Comparison of ENCODE assay signal across 12 cellular contexts in the genomic region with DNA sequence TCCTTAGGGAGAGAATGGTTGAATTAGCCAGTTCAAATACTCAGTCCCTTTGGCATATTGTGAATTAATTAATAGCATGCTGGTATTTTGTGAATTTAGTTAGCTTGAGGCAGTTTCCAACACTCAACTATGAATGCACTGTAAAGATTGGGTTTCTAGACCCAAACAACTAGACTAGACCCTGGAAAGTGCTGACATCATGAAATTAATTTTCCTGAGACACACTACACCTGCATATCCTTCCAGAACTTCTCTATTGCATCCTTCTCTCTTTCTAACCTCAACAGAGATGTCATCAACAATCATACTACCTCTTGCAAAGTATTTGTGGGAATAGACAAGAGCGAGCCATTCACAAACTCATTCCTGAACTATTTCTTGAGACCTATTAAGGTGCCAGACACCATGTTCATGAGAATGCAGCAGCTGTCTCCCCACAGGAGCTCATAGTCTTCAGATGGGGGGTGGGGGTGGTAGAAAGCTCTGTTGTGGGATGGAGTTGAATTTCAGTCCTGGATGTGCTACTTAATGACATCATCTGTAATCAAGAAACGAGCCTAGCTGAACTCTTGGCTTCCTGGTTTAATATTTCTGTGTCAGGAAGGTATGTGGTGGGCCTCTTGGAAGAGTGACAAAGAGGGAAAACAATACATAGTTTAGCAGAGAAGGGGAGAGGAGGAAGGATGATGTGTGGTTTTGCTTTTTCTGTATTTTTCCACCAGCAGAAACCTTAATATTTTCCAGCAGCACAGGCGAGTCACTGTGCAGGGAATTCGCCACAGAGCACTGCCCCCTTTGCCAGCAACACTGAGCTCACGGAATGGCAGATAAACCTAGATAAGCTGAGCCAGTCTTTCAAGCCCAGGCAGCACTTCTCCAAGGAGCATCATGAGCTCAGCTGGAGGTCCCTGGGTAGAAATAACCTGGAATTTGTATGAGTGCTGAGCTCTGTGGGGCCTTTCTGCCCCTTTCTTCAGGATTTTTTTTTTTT. TPM values are rescaled to one million over a fixed set of nuclear protein-coding genes. Genes with fewer than 3 reads are reported as not detected.
DNase-seq lines count a peak whose midpoint lies in the region; ATAC-seq, FAIRE-seq and TF ChIP-seq lines count a peak whose summit lies in the region.
"Had no signal": no experiment of that assay in that cellular context is flagged by ENCODE, and none has a peak within 500 bp of the region (broad histone marks: within the 10 kb centered on the region; RNA-seq: fewer than 3 reads in every experiment).

No MANE protein-coding gene starts in this region.

- no peaks in the 10 kb centered on the region for H3K27me3 ChIP-seq in bronchial epithelial cell (ENCODE audit: control insufficient read depth, insufficient read depth, low read length)
- H3K27me3 ChIP-seq in mesenchymal stem cell (ENCODE audit: control insufficient read depth in 1 of 2, insufficient read depth in 1 of 2, low read length in 2 of 2): peaks cover 0 to 18% of the 10 kb centered on the region in 2 experiments
- H3K27me3 ChIP-seq: thyroid gland had no signal

- FAIRE-seq in bronchial epithelial cell (lab: Jason Lieb, UNC): peak; percentile 13
- FAIRE-seq: TTC549 had no signal

- H3K18ac ChIP-seq in mesenchymal stem cell (ENCODE audit: low read depth in 1 of 2, low read length in 2 of 2): peak overlapping the region in 1 of 2 experiments; percentile 74

- peak overlapping the region; percentile 46 for H2AK5ac ChIP-seq in mesenchymal stem cell (ENCODE audit: low read length, severe bottlenecking)

- H3K79me1 ChIP-seq in mesenchymal stem cell (replicated peaks; ENCODE audit: low read length, poor library complexity, severe bottlenecking): no peaks in the 10 kb centered on the region

- H4K91ac ChIP-seq in mesenchymal stem cell (ENCODE audit: low read length): no peak overlapping the region

- H3K36me3 ChIP-seq in bronchial epithelial cell (ENCODE audit: control insufficient read depth, insufficient read depth, low read length) (no peaks in the 10 kb centered on the region), mesenchymal stem cell (ENCODE audit: control insufficient read depth in 1 of 2, insufficient read depth in 2 of 2, low read depth in 1 of 2, low read length in 2 of 2) (no peaks in the 10 kb centered on the region)
- H3K36me3 ChIP-seq: thyroid gland had no signal

- WGBS in mesenchymal stem cell: 20% methylated on average over 4 of the region's 5 CpGs

- peaks cover 9% of the 10 kb centered on the region for H3K4me1 ChIP-seq in mesenchymal stem cell (ENCODE audit: control insufficient read depth, insufficient read depth, low read depth, low read length)
- H3K4me1 ChIP-seq: thyroid gland had no signal

- no peak overlapping the region for H3K23ac ChIP-seq in mesenchymal stem cell (ENCODE audit: low read length in 2 of 2)

- H2BK12ac ChIP-seq in mesenchymal stem cell (ENCODE audit: low read length in 2 of 2): peak overlapping the region; percentile 6 to 87

- H3K4me2 ChIP-seq in mesenchymal stem cell (ENCODE audit: low read length, poor library complexity, severe bottlenecking): no peak overlapping the region

- H4K8ac ChIP-seq in mesenchymal stem cell (ENCODE audit: low read length): no peak overlapping the region

- peak overlapping the region; percentile 81 for H2BK5ac ChIP-seq in mesenchymal stem cell (ENCODE audit: low read depth, low read length, poor library complexity, severe bottlenecking)

- H3K14ac ChIP-seq in mesenchymal stem cell (ENCODE audit: low read length in 2 of 2): no peak overlapping the region

- DNase-seq in AG09319 (ENCODE audit: extremely low read depth, low read depth) (peak; percentile 18), HS-5 (ENCODE audit: low read depth) (peak; percentile 9), bronchial epithelial cell (ENCODE audit: low read depth) (no peak), mesenchymal stem cell (peak; percentile 59), hippocampal formation (lab: John Stamatoyannopoulos, UW) (no peak), 8988T (no peak)
- DNase-seq in activated effector memory CD4-positive, alpha-beta T cell treated with Interleukin-2 at 50 U/mL for 16 hours: no peak
- DNase-seq: activated naive CD4-positive, alpha-beta T cell treated with anti-CD3 and anti-CD28 coated beads for 36 hours; stimulated activated CD4-positive, alpha-beta T cell treated with anti-CD3 and anti-CD28 coated beads, Interleukin-2, amount 100 ng/mL, for 48 hours; thyroid gland had no signal

- TF ChIP-seq CTCF in AG09319 (IDR thresholded peaks at IDR 0.05; ENCODE audit: low read depth, low read length) (no peak), bronchial epithelial cell (IDR thresholded peaks at IDR 0.05; ENCODE audit: insufficient read depth, low read length, severe bottlenecking) (no peak)

- H3K9ac ChIP-seq in mesenchymal stem cell (ENCODE audit: low read length): peak overlapping the region; percentile 51

- H2BK15ac ChIP-seq in mesenchymal stem cell (ENCODE audit: low read depth, poor library complexity, severe bottlenecking): no peak overlapping the region

- peaks cover 6% of the 10 kb centered on the region for H3K9me3 ChIP-seq in mesenchymal stem cell (ENCODE audit: control insufficient read depth, low read length)
- H3K9me3 ChIP-seq: thyroid gland had no signal

- no peak for ATAC-seq in HG03442 (IDR thresholded peaks at IDR 0.05; ENCODE audit: unreplicated experiment)

- H3K4me3 ChIP-seq in bronchial epithelial cell (ENCODE audit: low read depth, low read length) (no peak overlapping the region), mesenchymal stem cell (ENCODE audit: insufficient read depth in 1 of 2, low read depth in 1 of 2, low read length in 2 of 2) (peak overlapping the region in 1 of 2 experiments; percentile 24)
- H3K4me3 ChIP-seq: thyroid gland had no signal

- H3K4ac ChIP-seq in mesenchymal stem cell (ENCODE audit: low read depth in 1 of 2, low read length in 2 of 2): peak overlapping the region in 1 of 2 experiments; percentile 33

- H2AFZ ChIP-seq in mesenchymal stem cell (ENCODE audit: low read depth, low read length): peak overlapping the region; percentile 76

- peak overlapping the region; percentile 96 for H3K27ac ChIP-seq in mesenchymal stem cell (ENCODE audit: low read length, poor library complexity, severe bottlenecking)
- H3K27ac ChIP-seq: thyroid gland had no signal

- no peak overlapping the region for H2BK120ac ChIP-seq in mesenchymal stem cell (ENCODE audit: low read depth, low read length)

RNA-seq across cellular contexts. Expression of gene CYSLTR2, which starts 53.1 kb away (rescaled TPM):
- not detected in 2 replicates for total RNA-seq in bronchial epithelial cell
- 2.1 TPM for polyA plus RNA-seq in mesenchymal stem cell (2013, experiment 1 of 2)
- 2.1 TPM for polyA plus RNA-seq in mesenchymal stem cell (2013, experiment 2 of 2)

Comparison
In these comparisons a context has a peak if more than half of its experiments do, and no peak if none do; other contexts are left out.
1. DNase-seq: peak in AG09319 (single experiment), HS-5 (single experiment) and mesenchymal stem cell (single experiment); none in bronchial epithelial cell (single experiment), activated effector memory CD4-positive, alpha-beta T cell treated with Interleukin-2 at 50 U/mL for 16 hours (single experiment), hippocampal formation (0 of 2) and 8988T (single experiment).